In genomic region chr2:102815285-102815684, GRCh38 we compare ENCODE assay signal across 24 cellular contexts.
"Had no signal": no experiment of that assay in that cellular context is flagged by ENCODE, and none has a peak within 500 bp of the region (broad histone marks: within the 10 kb centered on the region; RNA-seq: fewer than 3 reads in every experiment).

No MANE protein-coding gene starts in this region.

- H3K4me1 ChIP-seq: esophagus muscularis mucosa, foreskin keratinocyte had no signal

- H3K4me3 ChIP-seq: esophagus muscularis mucosa had no signal

- H3K36me3 ChIP-seq: brain microvascular endothelial cell, esophagus muscularis mucosa had no signal

- ATAC-seq: activated T-cell treated with anti-CD3 and anti-CD28 coated beads, Interleukin-2, amount 50 U/mL, for 72 hours; effector memory CD8-positive, alpha-beta T cell; foreskin keratinocyte had no signal

- H3K27ac ChIP-seq: brain microvascular endothelial cell, esophagus muscularis mucosa, foreskin keratinocyte had no signal

- H3K9me3 ChIP-seq: esophagus muscularis mucosa had no signal

- DNase-seq: activated CD4-positive, alpha-beta memory T cell treated with anti-CD3 and anti-CD28 coated beads, Interleukin-2, amount 10 ng/mL, durations not matched to agents 7 days and 5 days; activated CD4-positive, alpha-beta T cell treated with anti-CD3 and anti-CD28 coated beads for 1 hour; activated CD4-positive, alpha-beta T cell treated with anti-CD3 and anti-CD28 coated beads for 4 hours; activated CD4-positive, alpha-beta T cell treated with anti-CD3 and anti-CD28 coated beads, Interleukin-2, amount 10 ng/mL, durations not matched to agents 7 days and 5 days; activated CD4-positive, alpha-beta T cell treated with anti-CD3 and anti-CD28 coated beads, Interleukin-2, amount 50 U/mL, for 4 hours; activated CD8-positive, alpha-beta memory T cell treated with anti-CD3 and anti-CD28 coated beads, Interleukin-2, amount 50 U/mL, for 48 hours; activated gamma-delta T cell; activated naive CD4-positive, alpha-beta T cell treated with anti-CD3 and anti-CD28 coated beads, Interleukin-2, amount 50 U/mL, for 16 hours; activated naive CD4-positive, alpha-beta T cell treated with Interleukin-2 at 50 U/mL for 16 hours; activated T-cell treated with anti-CD3 and anti-CD28 coated beads for 4 hours; activated T-cell treated with anti-CD3 and anti-CD28 coated beads, Interleukin-2, amount 50 U/mL, for 24 hours; activated T-cell treated with anti-CD3 and anti-CD28 coated beads, Interleukin-2, amount 50 U/mL, for 72 hours; amniotic stem cell; anterior cingulate cortex; brain microvascular endothelial cell; caudate nucleus; cortex of kidney; dermis blood vessel endothelial cell; effector CD4-positive, alpha-beta T cell; effector memory CD8-positive, alpha-beta T cell; erythroblast; foreskin keratinocyte; T-helper 2 cell had no signal

- H3K27me3 ChIP-seq: brain microvascular endothelial cell, esophagus muscularis mucosa, foreskin keratinocyte had no signal
